Comparison of ENCODE assay signal across 23 cellular contexts in the genomic region with DNA sequence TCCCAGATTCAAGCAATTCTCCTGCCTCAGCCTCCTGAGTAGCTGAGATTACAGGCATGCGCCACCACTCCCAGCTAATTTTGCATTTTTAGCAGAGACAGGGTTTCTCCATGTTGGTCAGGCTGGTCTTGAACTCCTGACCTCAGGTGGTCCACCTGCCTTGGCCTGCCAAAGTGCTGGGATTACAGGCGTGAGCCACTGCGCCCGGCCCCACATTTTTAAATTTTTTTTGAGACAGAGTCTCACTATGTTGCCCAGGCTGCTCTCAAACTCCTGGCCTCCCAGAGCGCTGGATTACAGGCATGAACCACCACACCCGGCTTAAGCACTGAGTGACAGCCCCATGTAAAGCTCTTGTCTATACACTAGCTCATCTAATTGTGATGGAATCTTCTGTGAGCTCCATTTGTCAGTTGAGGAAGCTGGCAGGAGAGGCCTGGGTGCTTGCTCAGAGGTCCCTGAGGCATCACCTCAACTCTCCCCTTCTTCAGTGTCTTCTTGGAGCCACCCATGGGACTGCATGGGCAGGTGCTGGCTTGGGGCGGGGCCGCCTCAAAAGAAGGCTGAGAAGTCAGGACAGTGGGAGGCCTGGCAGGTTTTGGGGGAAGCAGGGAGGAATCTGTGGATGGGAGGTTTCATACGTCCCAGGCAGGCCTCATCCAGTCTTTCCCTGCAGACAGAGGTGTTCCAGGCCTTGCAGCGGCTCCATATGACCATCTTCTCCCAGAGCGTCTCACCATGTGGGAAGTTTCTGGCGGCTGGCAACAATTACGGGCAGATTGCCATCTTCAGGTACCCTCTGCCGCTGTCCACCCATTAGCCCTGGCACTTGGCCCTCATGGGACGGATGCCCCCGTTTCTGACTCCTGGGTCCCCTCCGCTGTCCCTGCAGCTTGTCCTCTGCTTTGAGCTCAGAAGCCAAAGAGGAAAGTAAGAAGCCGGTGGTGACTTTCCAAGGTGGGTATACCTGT. TPM values are rescaled to one million over a fixed set of nuclear protein-coding genes. Genes with fewer than 3 reads are reported as not detected.
DNase-seq lines count a peak whose midpoint lies in the region; ATAC-seq, FAIRE-seq and TF ChIP-seq lines count a peak whose summit lies in the region.
"Had no signal": no experiment of that assay in that cellular context is flagged by ENCODE, and none has a peak within 500 bp of the region (broad histone marks: within the 10 kb centered on the region; RNA-seq: fewer than 3 reads in every experiment).

No MANE protein-coding gene starts in this region.

- CTCF ChIA-PET in activated CD4-positive, alpha-beta memory T cell treated with anti-CD3 and anti-CD28 coated beads, Interleukin-2, amount 10 ng/mL, durations not matched to agents 7 days and 5 days (lab: Charles Lee): interaction anchor here (0.7 to 9.9 kb wide), 7 partner anchors 8 to 250 kb away, joined by 3 to 72 read pairs (median 3); no protein-coding TSS in a partner anchor
- CTCF ChIA-PET in activated CD4-positive, alpha-beta memory T cell treated with anti-CD3 and anti-CD28 coated beads for 36 hours (lab: Charles Lee): interaction anchor here (1.0 to 17.0 kb wide), 5 partner anchors 8 to 107 kb away, joined by 3 to 412 read pairs (median 3); partner anchors contain the start of genes CLDN9 and ZNF213
- CTCF ChIA-PET in activated CD8-positive, alpha-beta memory T cell treated with anti-CD3 and anti-CD28 coated beads, Interleukin-2, amount 10 ng/mL, durations not matched to agents 7 days and 5 days (lab: Charles Lee): interaction anchor here (0.6 to 17.9 kb wide), 6 partner anchors 9 to 133 kb away, joined by 3 to 370 read pairs (median 106); partner anchors contain the start of genes CLDN9 and MMP25

- no peak for DNase-seq in activated CD4-positive, alpha-beta memory T cell treated with anti-CD3 and anti-CD28 coated beads, Interleukin-2, amount 10 ng/mL, durations not matched to agents 7 days and 5 days
- DNase-seq in activated CD4-positive, alpha-beta memory T cell treated with anti-CD3 and anti-CD28 coated beads for 36 hours: no peak
- no peak for DNase-seq in astrocyte (ENCODE audit: low read depth)
- DNase-seq in ovary: peak in 3 of 5 donors; percentile 21 to 58 (median 40)
- no peak for DNase-seq in HPDE6-E6E7 (ENCODE audit: extremely low spot score)
- no peak for DNase-seq in HuH-7 (ENCODE audit: low spot score)
- DNase-seq in activated CD8-positive, alpha-beta memory T cell treated with anti-CD3 and anti-CD28 coated beads, Interleukin-2, amount 10 ng/mL, durations not matched to agents 7 days and 5 days: no peak
- DNase-seq: activated B cell treated with CpG ODN at 0.5 μM for 24 hours; activated naive CD4-positive, alpha-beta T cell treated with anti-CD3 and anti-CD28 coated beads, Interleukin-2, amount 10 ng/mL, durations not matched to agents 7 days and 5 days; CD8-positive, alpha-beta T cell; cortex of kidney; foreskin keratinocyte; hypothalamus; MM.1S; naive thymus-derived CD8-positive, alpha-beta T cell; NCI-H2029; NCI-H446 treated with DMSO at 0.1 percent for 48 hours; T-helper 1 cell had no signal

- H4K20me1 ChIP-seq in KMS-11 (ENCODE audit: insufficient read depth): no peaks in the 10 kb centered on the region
- peaks cover 37% of the 10 kb centered on the region for H4K20me1 ChIP-seq in astrocyte (ENCODE audit: insufficient read depth, low read length)

- H3K36me3 Mint-ChIP-seq in activated CD4-positive, alpha-beta memory T cell treated with anti-CD3 and anti-CD28 coated beads, Interleukin-2, amount 10 ng/mL, durations not matched to agents 7 days and 5 days (ENCODE audit: low read depth): peaks cover 27% of the 10 kb centered on the region
- H3K36me3 Mint-ChIP-seq in activated CD4-positive, alpha-beta memory T cell treated with anti-CD3 and anti-CD28 coated beads for 36 hours: peaks cover 10% of the 10 kb centered on the region
- H3K36me3 Mint-ChIP-seq in astrocyte (ENCODE audit: low read depth, unreplicated experiment): peaks cover 10% of the 10 kb centered on the region
- peaks cover 12% of the 10 kb centered on the region for H3K36me3 Mint-ChIP-seq in activated CD8-positive, alpha-beta memory T cell treated with anti-CD3 and anti-CD28 coated beads, Interleukin-2, amount 10 ng/mL, durations not matched to agents 7 days and 5 days

- no peak overlapping the region for H2AFZ ChIP-seq in KMS-11 (ENCODE audit: low read depth)
- H2AFZ ChIP-seq in astrocyte (ENCODE audit: low read depth, low read length): no peak overlapping the region

- no peak for ATAC-seq in activated CD8-positive, alpha-beta memory T cell treated with anti-CD3 and anti-CD28 coated beads, Interleukin-2, amount 10 ng/mL, durations not matched to agents 7 days and 5 days
- ATAC-seq: CD8-positive, alpha-beta T cell; foreskin keratinocyte; naive thymus-derived CD8-positive, alpha-beta T cell; Right ventricle myocardium inferior had no signal

- no peaks in the 10 kb centered on the region for H3K9me3 Mint-ChIP-seq in activated CD4-positive, alpha-beta memory T cell treated with anti-CD3 and anti-CD28 coated beads, Interleukin-2, amount 10 ng/mL, durations not matched to agents 7 days and 5 days
- no peaks in the 10 kb centered on the region for H3K9me3 Mint-ChIP-seq in activated CD4-positive, alpha-beta memory T cell treated with anti-CD3 and anti-CD28 coated beads for 36 hours
- no peaks in the 10 kb centered on the region for H3K9me3 Mint-ChIP-seq in astrocyte (ENCODE audit: unreplicated experiment)
- no peaks in the 10 kb centered on the region for H3K9me3 Mint-ChIP-seq in activated CD8-positive, alpha-beta memory T cell treated with anti-CD3 and anti-CD28 coated beads, Interleukin-2, amount 10 ng/mL, durations not matched to agents 7 days and 5 days (ENCODE audit: low read depth)
- H3K9me3 Mint-ChIP-seq: activated B cell treated with CpG ODN at 0.5 μM for 24 hours; activated naive CD4-positive, alpha-beta T cell treated with anti-CD3 and anti-CD28 coated beads, Interleukin-2, amount 10 ng/mL, durations not matched to agents 7 days and 5 days; CD8-positive, alpha-beta T cell; naive thymus-derived CD8-positive, alpha-beta T cell had no signal

- POLR2A ChIA-PET in activated CD4-positive, alpha-beta memory T cell treated with anti-CD3 and anti-CD28 coated beads, Interleukin-2, amount 10 ng/mL, durations not matched to agents 7 days and 5 days (lab: Charles Lee): interaction anchor here (0.9 to 1.7 kb wide), 4 partner anchors 9 to 100 kb away, joined by 3 to 7 read pairs (median 4); partner anchors contain the start of gene PKMYT1
- POLR2A ChIA-PET in activated CD4-positive, alpha-beta memory T cell treated with anti-CD3 and anti-CD28 coated beads for 36 hours (lab: Charles Lee): no interaction called here

- peaks cover 3% of the 10 kb centered on the region for H3K9me3 ChIP-seq in astrocyte (ENCODE audit: insufficient read depth, low read depth, low read length)
- no peaks in the 10 kb centered on the region for H3K9me3 ChIP-seq in ovary
- H3K9me3 ChIP-seq: tibial nerve had no signal

- H3K36me3 ChIP-seq in KMS-11 (ENCODE audit: insufficient read depth): no peaks in the 10 kb centered on the region
- no peaks in the 10 kb centered on the region for H3K36me3 ChIP-seq in astrocyte (ENCODE audit: insufficient read depth, low read length)
- H3K36me3 ChIP-seq in ovary: no peaks in the 10 kb centered on the region

- peaks cover 14% of the 10 kb centered on the region for H3K27me3 Mint-ChIP-seq in activated CD4-positive, alpha-beta memory T cell treated with anti-CD3 and anti-CD28 coated beads, Interleukin-2, amount 10 ng/mL, durations not matched to agents 7 days and 5 days
- peaks cover 12% of the 10 kb centered on the region for H3K27me3 Mint-ChIP-seq in activated CD4-positive, alpha-beta memory T cell treated with anti-CD3 and anti-CD28 coated beads for 36 hours
- no peaks in the 10 kb centered on the region for H3K27me3 Mint-ChIP-seq in astrocyte (ENCODE audit: low read depth, unreplicated experiment)
- H3K27me3 Mint-ChIP-seq in activated CD8-positive, alpha-beta memory T cell treated with anti-CD3 and anti-CD28 coated beads, Interleukin-2, amount 10 ng/mL, durations not matched to agents 7 days and 5 days: peaks cover 16% of the 10 kb centered on the region

- FAIRE-seq in astrocyte (lab: Jason Lieb, UNC): no peak
- FAIRE-seq: keratinocyte had no signal

- 88 to 94% (median 92%) methylated on average over 18 of the region's 18 CpGs for WGBS in ovary, 3 donors

- no peaks in the 10 kb centered on the region for H3K79me2 ChIP-seq in KMS-11 (ENCODE audit: insufficient read depth, low read depth)
- H3K79me2 ChIP-seq in astrocyte (ENCODE audit: insufficient read depth, low read length): peaks cover 5% of the 10 kb centered on the region

- peak overlapping the region; percentile 17 for H3K4me3 Mint-ChIP-seq in activated CD4-positive, alpha-beta memory T cell treated with anti-CD3 and anti-CD28 coated beads, Interleukin-2, amount 10 ng/mL, durations not matched to agents 7 days and 5 days
- H3K4me3 Mint-ChIP-seq in activated CD4-positive, alpha-beta memory T cell treated with anti-CD3 and anti-CD28 coated beads for 36 hours: no peak overlapping the region
- H3K4me3 Mint-ChIP-seq in astrocyte (ENCODE audit: unreplicated experiment): peak overlapping the region; percentile 93
- H3K4me3 Mint-ChIP-seq in activated CD8-positive, alpha-beta memory T cell treated with anti-CD3 and anti-CD28 coated beads, Interleukin-2, amount 10 ng/mL, durations not matched to agents 7 days and 5 days: no peak overlapping the region

- H3K4me2 ChIP-seq in KMS-11: peak overlapping the region; percentile 79; the same call in 1 of the 2 replicates
- no peak overlapping the region for H3K4me2 ChIP-seq in astrocyte (ENCODE audit: low read length)

- H3K4me3 ChIP-seq in KMS-11 (IDR thresholded peaks at IDR 0.05; ENCODE audit: insufficient read depth, low read depth, low read length) (no peak overlapping the region), astrocyte (ENCODE audit: insufficient read depth, low read depth, low read length) (no peak overlapping the region), ovary (no peak overlapping the region)

- no peak overlapping the region for H3K9ac ChIP-seq in KMS-11
- H3K9ac ChIP-seq in astrocyte (ENCODE audit: low read length): no peak overlapping the region

- no peak for TF ChIP-seq POLR2A in ovary (IDR thresholded peaks at IDR 0.05)

- no peak overlapping the region for H3K27ac Mint-ChIP-seq in activated CD4-positive, alpha-beta memory T cell treated with anti-CD3 and anti-CD28 coated beads, Interleukin-2, amount 10 ng/mL, durations not matched to agents 7 days and 5 days
- no peak overlapping the region for H3K27ac Mint-ChIP-seq in activated CD4-positive, alpha-beta memory T cell treated with anti-CD3 and anti-CD28 coated beads for 36 hours
- H3K27ac Mint-ChIP-seq in astrocyte (ENCODE audit: unreplicated experiment): no peak overlapping the region
- H3K27ac Mint-ChIP-seq in activated CD8-positive, alpha-beta memory T cell treated with anti-CD3 and anti-CD28 coated beads, Interleukin-2, amount 10 ng/mL, durations not matched to agents 7 days and 5 days: no peak overlapping the region

- H3K27me3 ChIP-seq in KMS-11 (ENCODE audit: insufficient read depth, low read depth) (peaks cover 20% of the 10 kb centered on the region), astrocyte (ENCODE audit: insufficient read depth, low read length) (peaks cover 15% of the 10 kb centered on the region), ovary (peaks cover 2% of the 10 kb centered on the region)

- no peak overlapping the region for H3K27ac ChIP-seq in KMS-11
- H3K27ac ChIP-seq in astrocyte (ENCODE audit: low read depth, low read length): no peak overlapping the region
- H3K27ac ChIP-seq in ovary: no peak overlapping the region
- H3K27ac ChIP-seq: foreskin keratinocyte had no signal

- H3K4me1 ChIP-seq in KMS-11 (ENCODE audit: low read depth, poor library complexity, severe bottlenecking) (peaks cover 45% of the 10 kb centered on the region), astrocyte (ENCODE audit: insufficient read depth, low read length) (peaks cover 31% of the 10 kb centered on the region), ovary (ENCODE audit: insufficient read depth) (peaks cover 19% of the 10 kb centered on the region)

- TF ChIP-seq EP300 in ovary (IDR thresholded peaks at IDR 0.05): no peak

- peaks cover 66% of the 10 kb centered on the region for H3K4me1 Mint-ChIP-seq in activated CD4-positive, alpha-beta memory T cell treated with anti-CD3 and anti-CD28 coated beads, Interleukin-2, amount 10 ng/mL, durations not matched to agents 7 days and 5 days
- H3K4me1 Mint-ChIP-seq in activated CD4-positive, alpha-beta memory T cell treated with anti-CD3 and anti-CD28 coated beads for 36 hours (ENCODE audit: low read depth): peaks cover 48% of the 10 kb centered on the region
- H3K4me1 Mint-ChIP-seq in astrocyte (ENCODE audit: low read depth, unreplicated experiment): peaks cover 4% of the 10 kb centered on the region
- H3K4me1 Mint-ChIP-seq in activated CD8-positive, alpha-beta memory T cell treated with anti-CD3 and anti-CD28 coated beads, Interleukin-2, amount 10 ng/mL, durations not matched to agents 7 days and 5 days: peaks cover 61% of the 10 kb centered on the region

- intact Hi-C loops in activated CD4-positive, alpha-beta memory T cell treated with anti-CD3 and anti-CD28 coated beads for 36 hours (cut with micrococcal nuclease): no loop called here
- intact Hi-C loops in ovary (cut with DNase I): loop anchor here in 1 of 4 donors (10.0 kb wide), 1 partner anchor 259 kb away; the partner anchor contains the start of gene ZNF263

- TF ChIP-seq CTCF in KMS-11 (conservative IDR thresholded peaks at IDR 0.05; ENCODE audit: low read depth, low read length) (no peak), astrocyte (IDR thresholded peaks at IDR 0.05; ENCODE audit: insufficient read depth, low read depth, low read length) (no peak), ovary (IDR thresholded peaks at IDR 0.05) (no peak)

RNA-seq across cellular contexts. Expression of gene THOC6, which starts 1.5 kb away (rescaled TPM):
- total RNA-seq in activated CD4-positive, alpha-beta memory T cell treated with anti-CD3 and anti-CD28 coated beads, Interleukin-2, amount 10 ng/mL, durations not matched to agents 7 days and 5 days: 10 to 100 TPM; 42.4 TPM
- total RNA-seq in activated CD4-positive, alpha-beta memory T cell treated with anti-CD3 and anti-CD28 coated beads for 36 hours: 10 to 100 TPM; 41.2 to 42.7 TPM
- total RNA-seq in astrocyte: 17.4 and 22.3 TPM in 2 replicates
- 10 to 100 TPM in 6 of 7 donors, 1 to 10 TPM in 1; 6.7 to 21.0 (median 15.6) TPM for total RNA-seq in ovary
- 10 to 100 TPM in 1 of 2 donors, 1 to 10 TPM in 1; 3.5 to 14.3 TPM for polyA plus RNA-seq in ovary
- total RNA-seq in activated CD8-positive, alpha-beta memory T cell treated with anti-CD3 and anti-CD28 coated beads, Interleukin-2, amount 10 ng/mL, durations not matched to agents 7 days and 5 days: 10 to 100 TPM; 45.6 to 51.5 TPM

RNA-seq across cellular contexts. Expression of gene HCFC1R1, which starts 1.6 kb away (rescaled TPM):
- total RNA-seq in activated CD4-positive, alpha-beta memory T cell treated with anti-CD3 and anti-CD28 coated beads, Interleukin-2, amount 10 ng/mL, durations not matched to agents 7 days and 5 days: 10 to 100 TPM; 37.0 to 43.3 TPM
- 10 to 100 TPM; 31.8 to 32.8 TPM for total RNA-seq in activated CD4-positive, alpha-beta memory T cell treated with anti-CD3 and anti-CD28 coated beads for 36 hours
- 47.0 and 71.6 TPM in 2 replicates for total RNA-seq in astrocyte
- 10 to 100 TPM; 15.9 to 73.1 (median 55.1) TPM for total RNA-seq in ovary
- polyA plus RNA-seq in ovary: 10 to 100 TPM; 27.5 to 82.0 TPM
- 10 to 100 TPM; 31.8 to 34.3 TPM for total RNA-seq in activated CD8-positive, alpha-beta memory T cell treated with anti-CD3 and anti-CD28 coated beads, Interleukin-2, amount 10 ng/mL, durations not matched to agents 7 days and 5 days

RNA-seq across cellular contexts. Expression of gene TNFRSF12A, which starts 5.1 kb away (rescaled TPM):
- 1 to 10 TPM; 6.1 to 7.5 TPM for total RNA-seq in activated CD4-positive, alpha-beta memory T cell treated with anti-CD3 and anti-CD28 coated beads, Interleukin-2, amount 10 ng/mL, durations not matched to agents 7 days and 5 days
- total RNA-seq in activated CD4-positive, alpha-beta memory T cell treated with anti-CD3 and anti-CD28 coated beads for 36 hours: 1 to 10 TPM; 6.5 to 8.6 TPM
- total RNA-seq in astrocyte (262 and 275 TPM in 2 replicates), ovary (10 to 100 TPM in 2 of 7 donors, 1 to 10 TPM in 5; 3.7 to 52.5 (median 8.6) TPM)
- 1 to 10 TPM; 7.9 to 8.1 TPM for polyA plus RNA-seq in ovary
- total RNA-seq in activated CD8-positive, alpha-beta memory T cell treated with anti-CD3 and anti-CD28 coated beads, Interleukin-2, amount 10 ng/mL, durations not matched to agents 7 days and 5 days: 1 to 10 TPM; 5.5 to 5.9 TPM

RNA-seq across cellular contexts. Expression of gene CLDN6, which starts 7.3 kb away (rescaled TPM):
- total RNA-seq in activated CD4-positive, alpha-beta memory T cell treated with anti-CD3 and anti-CD28 coated beads, Interleukin-2, amount 10 ng/mL, durations not matched to agents 7 days and 5 days: not detected
- total RNA-seq in activated CD4-positive, alpha-beta memory T cell treated with anti-CD3 and anti-CD28 coated beads for 36 hours: not detected
- total RNA-seq in astrocyte (449 and 584 TPM in 2 replicates), ovary (1 to 10 TPM in 1 of 7 donors, not detected in 6; 1.8 TPM)
- polyA plus RNA-seq in ovary: not detected
- total RNA-seq in activated CD8-positive, alpha-beta memory T cell treated with anti-CD3 and anti-CD28 coated beads, Interleukin-2, amount 10 ng/mL, durations not matched to agents 7 days and 5 days: not detected
- total RNA-seq: activated B cell treated with CpG ODN at 0.5 μM for 24 hours; CD8-positive, alpha-beta T cell; naive thymus-derived CD8-positive, alpha-beta T cell; Right ventricle myocardium inferior; tibial nerve had no signal
- polyA plus RNA-seq: keratinocyte; naive thymus-derived CD8-positive, alpha-beta T cell had no signal

RNA-seq across cellular contexts. Expression of gene BICDL2, which starts 11.4 kb away (rescaled TPM):
- 1 to 10 TPM; 1.4 to 1.9 TPM for total RNA-seq in activated CD4-positive, alpha-beta memory T cell treated with anti-CD3 and anti-CD28 coated beads, Interleukin-2, amount 10 ng/mL, durations not matched to agents 7 days and 5 days
- total RNA-seq in activated CD4-positive, alpha-beta memory T cell treated with anti-CD3 and anti-CD28 coated beads for 36 hours: under 1 TPM; 0.40 to 0.46 TPM
- total RNA-seq in astrocyte (0.16 TPM in 1 of 2 replicates, not detected in the other), ovary (10 to 100 TPM in 1 of 7 donors, 1 to 10 TPM in 2, under 1 TPM in 2, not detected in 2; 0.89 to 21.9 (median 1.7) TPM)
- polyA plus RNA-seq in ovary: under 1 TPM in 1 of 2 donors, not detected in 1; 0.02 TPM
- under 1 TPM in 1 of 2 experiments, not detected in 1; 0.50 TPM for total RNA-seq in activated CD8-positive, alpha-beta memory T cell treated with anti-CD3 and anti-CD28 coated beads, Interleukin-2, amount 10 ng/mL, durations not matched to agents 7 days and 5 days
- total RNA-seq: A673; activated B cell treated with CpG ODN at 0.5 μM for 24 hours; CD8-positive, alpha-beta T cell; naive thymus-derived CD8-positive, alpha-beta T cell; Right ventricle myocardium inferior; tibial nerve had no signal
- polyA plus RNA-seq: naive thymus-derived CD8-positive, alpha-beta T cell had no signal

Comparison
In these comparisons a context has a peak if more than half of its experiments do, and no peak if none do; other contexts are left out.
1. H3K4me3 Mint-ChIP-seq: peak in activated CD4-positive, alpha-beta memory T cell treated with anti-CD3 and anti-CD28 coated beads, Interleukin-2, amount 10 ng/mL, durations not matched to agents 7 days and 5 days (single experiment) and astrocyte (single experiment); none in activated CD4-positive, alpha-beta memory T cell treated with anti-CD3 and anti-CD28 coated beads for 36 hours (single experiment) and activated CD8-positive, alpha-beta memory T cell treated with anti-CD3 and anti-CD28 coated beads, Interleukin-2, amount 10 ng/mL, durations not matched to agents 7 days and 5 days (single experiment).
2. DNase-seq: peak in ovary (3 of 5); none in activated CD4-positive, alpha-beta memory T cell treated with anti-CD3 and anti-CD28 coated beads, Interleukin-2, amount 10 ng/mL, durations not matched to agents 7 days and 5 days (single experiment), activated CD4-positive, alpha-beta memory T cell treated with anti-CD3 and anti-CD28 coated beads for 36 hours (single experiment), astrocyte (single experiment), HPDE6-E6E7 (single experiment), HuH-7 (single experiment) and activated CD8-positive, alpha-beta memory T cell treated with anti-CD3 and anti-CD28 coated beads, Interleukin-2, amount 10 ng/mL, durations not matched to agents 7 days and 5 days (single experiment).